8 cellular contexts compared by ENCODE assay signal in the genomic region with DNA sequence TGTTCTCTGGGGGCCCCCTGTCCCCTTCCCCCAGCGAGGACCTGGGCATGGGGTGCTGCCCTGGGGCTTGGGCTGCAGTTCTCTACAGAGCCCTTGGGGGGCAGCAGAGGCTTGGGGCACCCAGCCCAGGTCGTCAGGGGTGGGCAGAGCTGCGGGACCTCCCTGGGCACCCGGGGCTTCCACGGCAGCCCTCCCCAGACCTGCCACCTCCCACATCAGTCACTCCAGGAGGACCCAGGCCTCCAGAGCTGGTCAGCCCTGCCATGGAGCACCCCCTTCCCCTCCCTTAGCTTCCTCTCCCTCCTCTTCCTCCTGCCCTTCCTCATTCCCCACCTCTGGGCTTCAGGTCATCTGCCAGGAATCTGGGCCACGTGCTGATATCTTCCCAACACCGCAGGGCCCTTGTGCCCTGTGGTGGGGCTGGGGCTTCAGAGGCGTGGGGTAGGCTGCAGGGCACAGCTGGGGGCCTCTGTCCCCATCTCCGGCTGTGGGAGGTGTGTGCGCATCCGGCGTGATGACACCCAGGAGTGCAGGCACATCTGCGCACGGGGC. TPM values are rescaled to one million over a fixed set of nuclear protein-coding genes. Genes with fewer than 3 reads are reported as not detected.
A peak's percentile ranks its signal among the peaks of the same experiment; 100 is the strongest.
DNase-seq lines count a peak whose midpoint lies in the region; ATAC-seq and TF ChIP-seq lines count a peak whose summit lies in the region.

No MANE protein-coding gene starts in this region.

- H3K4me3 Mint-ChIP-seq in CD14-positive monocyte, result peak overlapping the region; percentile 49 to 86

- H2BK12ac ChIP-seq in mesenchymal stem cell (ENCODE audit: low read length in 2 of 2), result peak overlapping the region in 1 of 2 experiments; percentile 51

- H2BK5ac ChIP-seq in mesenchymal stem cell (ENCODE audit: low read depth, low read length, poor library complexity, severe bottlenecking), result no peak overlapping the region

- no peak overlapping the region for H3K14ac ChIP-seq in mesenchymal stem cell (ENCODE audit: low read length in 2 of 2)

- H3K4me3 ChIP-seq in colonic mucosa (no peak overlapping the region), mesenchymal stem cell (ENCODE audit: insufficient read depth in 1 of 2, low read depth in 1 of 2, low read length in 2 of 2) (no peak overlapping the region), suprapubic skin (peak overlapping the region; percentile 47)

- H3K9ac ChIP-seq in colonic mucosa (ENCODE audit: low read depth in 2 of 2, low read length in 2 of 2) (peak overlapping the region in 1 of 2 donors; percentile 12), mesenchymal stem cell (ENCODE audit: low read length) (peak overlapping the region; percentile 15)

- no peak overlapping the region for H2AK5ac ChIP-seq in mesenchymal stem cell (ENCODE audit: low read length, severe bottlenecking)

- peak overlapping the region in 1 of 2 experiments; percentile 6 for H3K18ac ChIP-seq in mesenchymal stem cell (ENCODE audit: low read depth in 1 of 2, low read length in 2 of 2)

- no peak overlapping the region for H2BK120ac ChIP-seq in mesenchymal stem cell (ENCODE audit: low read depth, low read length)

- ATAC-seq in HG03280 (IDR thresholded peaks at IDR 0.05; ENCODE audit: unreplicated experiment) (peak; percentile 40), GM21360 (IDR thresholded peaks at IDR 0.05; ENCODE audit: unreplicated experiment) (no peak), HG02588 (IDR thresholded peaks at IDR 0.05; ENCODE audit: unreplicated experiment) (no peak)

- peaks cover 12 to 45% (median 30%) of the 10 kb centered on the region in 3 donors for H3K27me3 Mint-ChIP-seq in CD14-positive monocyte (ENCODE audit: low read depth in 3 of 3)

- H3K27me3 ChIP-seq in colonic mucosa (peaks cover 26% of the 10 kb centered on the region), mesenchymal stem cell (ENCODE audit: control insufficient read depth in 1 of 2, insufficient read depth in 1 of 2, low read length in 2 of 2) (no peaks in the 10 kb centered on the region), suprapubic skin (peaks cover 17% of the 10 kb centered on the region)

- H3K79me1 ChIP-seq in mesenchymal stem cell (replicated peaks; ENCODE audit: low read length, poor library complexity, severe bottlenecking), result peaks cover 26% of the 10 kb centered on the region

- H3K23ac ChIP-seq in mesenchymal stem cell (ENCODE audit: low read length in 2 of 2), result peak overlapping the region in 1 of 2 experiments; percentile 23

- no peak overlapping the region for H3K27ac Mint-ChIP-seq in CD14-positive monocyte

- H3K4me2 ChIP-seq in mesenchymal stem cell (ENCODE audit: low read length, poor library complexity, severe bottlenecking), result peak overlapping the region; percentile 89

- 42% methylated on average over 14 of the region's 14 CpGs for WGBS in mesenchymal stem cell
- 3% methylated on average over 6 of the region's 14 CpGs for WGBS in suprapubic skin

- peaks cover 6% of the 10 kb centered on the region for H3K4me1 ChIP-seq in colonic mucosa
- H3K4me1 ChIP-seq in mesenchymal stem cell (ENCODE audit: control insufficient read depth, insufficient read depth, low read depth, low read length), result peaks cover 80% of the 10 kb centered on the region
- peaks cover 81% of the 10 kb centered on the region for H3K4me1 ChIP-seq in suprapubic skin

- H3K27ac ChIP-seq in colonic mucosa, result no peak overlapping the region
- H3K27ac ChIP-seq in mesenchymal stem cell (ENCODE audit: low read length, poor library complexity, severe bottlenecking), result no peak overlapping the region
- no peak overlapping the region for H3K27ac ChIP-seq in suprapubic skin

- H2AFZ ChIP-seq in mesenchymal stem cell (ENCODE audit: low read depth, low read length), result no peak overlapping the region

- peak overlapping the region; percentile 9 for H4K91ac ChIP-seq in mesenchymal stem cell (ENCODE audit: low read length)

- TF ChIP-seq POLR2A in suprapubic skin (IDR thresholded peaks at IDR 0.05), result no peak

- no peaks in the 10 kb centered on the region for H3K36me3 ChIP-seq in colonic mucosa
- H3K36me3 ChIP-seq in mesenchymal stem cell (ENCODE audit: control insufficient read depth in 1 of 2, insufficient read depth in 2 of 2, low read depth in 1 of 2, low read length in 2 of 2), result peaks cover 0 to 11% of the 10 kb centered on the region in 2 experiments
- H3K36me3 ChIP-seq in suprapubic skin, result no peaks in the 10 kb centered on the region

- TF ChIP-seq CTCF in CD14-positive monocyte (IDR thresholded peaks at IDR 0.05), result peak; percentile 97
- TF ChIP-seq CTCF in colonic mucosa (IDR thresholded peaks at IDR 0.05), result peak; percentile 97
- TF ChIP-seq CTCF in suprapubic skin (IDR thresholded peaks at IDR 0.05), result peak; percentile 65 to 91

- peaks cover 2 to 6% of the 10 kb centered on the region in 2 donors for H3K36me3 Mint-ChIP-seq in CD14-positive monocyte

- no peak for TF ChIP-seq EP300 in suprapubic skin (IDR thresholded peaks at IDR 0.05)

- no peak overlapping the region for H4K8ac ChIP-seq in mesenchymal stem cell (ENCODE audit: low read length)

- H3K9me3 Mint-ChIP-seq in CD14-positive monocyte, result peaks cover 0 to 3% (median 0%) of the 10 kb centered on the region in 7 donors

- intact Hi-C loops in CD14-positive monocyte (cut with micrococcal nuclease), result loop anchor here (2.0 to 5.0 kb wide), 4 partner anchors 69 to 202 kb away; a partner anchor contains a TSS
- intact Hi-C loops in colonic mucosa (cut with DNase I), result loop anchor here (5.0 kb wide), 1 partner anchor 204 kb away; no protein-coding TSS in a partner anchor

- H3K4ac ChIP-seq in mesenchymal stem cell (ENCODE audit: low read depth in 1 of 2, low read length in 2 of 2), result no peak overlapping the region

- peaks cover 30% of the 10 kb centered on the region for H3K4me1 Mint-ChIP-seq in CD14-positive monocyte

- no peak for DNase-seq in CD14-positive monocyte (ENCODE audit: low spot score)
- DNase-seq in activated CD4-positive, alpha-beta T cell treated with anti-CD3 and anti-CD28 coated beads for 4 hours, result peak; percentile 58 to 63
- no peak for DNase-seq in colonic mucosa
- peak; percentile 50 for DNase-seq in mesenchymal stem cell
- no peak for DNase-seq in suprapubic skin (ENCODE audit: low spot score in 2 of 2)

- no peak overlapping the region for H2BK15ac ChIP-seq in mesenchymal stem cell (ENCODE audit: low read depth, poor library complexity, severe bottlenecking)

- H3K9me3 ChIP-seq in colonic mucosa, result no peaks in the 10 kb centered on the region
- H3K9me3 ChIP-seq in mesenchymal stem cell (ENCODE audit: control insufficient read depth, low read length), result no peaks in the 10 kb centered on the region
- no peaks in the 10 kb centered on the region for H3K9me3 ChIP-seq in suprapubic skin

RNA-seq across cellular contexts. Expression of a gene that starts 5.8 kb away (rescaled TPM):
- polyA plus RNA-seq in CD14-positive monocyte, result 10 to 100 TPM; 52.6 to 75.5 TPM
- total RNA-seq in colonic mucosa (10 to 100 TPM; 12.1 to 12.7 TPM), suprapubic skin (10 to 100 TPM; 47.1 to 78.9 (median 59.7) TPM)
- 121 TPM for polyA plus RNA-seq in mesenchymal stem cell (2013, experiment 1 of 2)
- 117 TPM for polyA plus RNA-seq in mesenchymal stem cell (2013, experiment 2 of 2)

RNA-seq across cellular contexts. Expression of a gene that starts 6.1 kb away (rescaled TPM):
- polyA plus RNA-seq in CD14-positive monocyte, result 100 to 1,000 TPM; 110 to 133 TPM
- total RNA-seq in colonic mucosa, result 100 to 1,000 TPM in 1 of 2 donors, 10 to 100 TPM in 1; 77.4 to 181 TPM
- 439 TPM for polyA plus RNA-seq in mesenchymal stem cell (2013, experiment 1 of 2)
- polyA plus RNA-seq in mesenchymal stem cell (2013, experiment 2 of 2), result 458 TPM
- 10 to 100 TPM; 31.1 to 76.4 (median 56.4) TPM for total RNA-seq in suprapubic skin

RNA-seq across cellular contexts. Expression of a gene that starts 15.7 kb away (rescaled TPM):
- 10 to 100 TPM; 18.1 to 57.4 TPM for polyA plus RNA-seq in CD14-positive monocyte
- 100 to 1,000 TPM; 371 to 396 TPM for total RNA-seq in colonic mucosa
- 315 TPM for polyA plus RNA-seq in mesenchymal stem cell (2013, experiment 1 of 2)
- polyA plus RNA-seq in mesenchymal stem cell (2013, experiment 2 of 2), result 301 TPM
- total RNA-seq in suprapubic skin, result 100 to 1,000 TPM; 108 to 162 (median 150) TPM

RNA-seq across cellular contexts. Expression of a gene that starts 20.7 kb away (rescaled TPM):
- polyA plus RNA-seq in CD14-positive monocyte, result 1 to 10 TPM; 1.0 to 1.4 TPM
- total RNA-seq in colonic mucosa (100 to 1,000 TPM in 1 of 2 donors, 10 to 100 TPM in 1; 97.3 to 108 TPM), suprapubic skin (10 to 100 TPM; 14.0 to 35.5 (median 29.6) TPM)
- 0.58 TPM for polyA plus RNA-seq in mesenchymal stem cell (2013, experiment 1 of 2)
- polyA plus RNA-seq in mesenchymal stem cell (2013, experiment 2 of 2), result 0.34 TPM

RNA-seq across cellular contexts. Expression of a gene that starts 29.7 kb away (rescaled TPM):
- 10 to 100 TPM; 26.8 to 35.0 TPM for polyA plus RNA-seq in CD14-positive monocyte
- total RNA-seq in colonic mucosa (100 to 1,000 TPM; 139 to 155 TPM), suprapubic skin (100 to 1,000 TPM in 1 of 4 donors, 10 to 100 TPM in 3; 74.9 to 117 (median 85.9) TPM)
- polyA plus RNA-seq in mesenchymal stem cell (2013, experiment 1 of 2), result 30.6 TPM
- 30.0 TPM for polyA plus RNA-seq in mesenchymal stem cell (2013, experiment 2 of 2)

Comparison
In these comparisons a context has a peak if more than half of its experiments do, and no peak if none do; other contexts are left out.
1. DNase-seq: peak in activated CD4-positive, alpha-beta T cell treated with anti-CD3 and anti-CD28 coated beads for 4 hours (2 of 2) and mesenchymal stem cell (single experiment); none in CD14-positive monocyte (single experiment), colonic mucosa (single experiment) and suprapubic skin (0 of 2).
2. Peak in every context shown above with its lines, with median percentiles within 50 percentile points of each other: CTCF ChIP-seq.